16 cellular contexts compared by ENCODE assay signal in the genomic region with DNA sequence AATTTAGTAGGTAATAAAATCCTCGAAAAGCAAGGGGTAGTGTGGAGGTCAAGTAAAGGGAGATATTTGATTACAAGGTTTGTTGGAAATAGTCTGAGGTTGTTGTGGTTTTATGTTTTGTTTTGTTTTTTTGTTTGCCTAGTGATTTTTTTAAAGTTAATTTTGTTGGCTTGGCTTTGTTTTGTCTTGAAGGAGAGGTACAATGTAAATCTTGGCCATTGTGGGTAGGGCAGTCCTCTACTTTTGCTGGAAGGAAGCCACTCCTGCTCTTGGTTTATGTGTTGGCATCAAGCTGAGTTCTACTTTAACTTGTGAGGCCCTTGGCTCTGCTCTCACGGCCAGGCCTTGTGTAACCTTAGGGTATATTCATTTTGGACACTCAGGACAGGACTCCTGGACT. TPM values are rescaled to one million over a fixed set of nuclear protein-coding genes. Genes with fewer than 3 reads are reported as not detected.
DNase-seq lines count a peak whose midpoint lies in the region; ATAC-seq, FAIRE-seq and TF ChIP-seq lines count a peak whose summit lies in the region.
"Had no signal": no experiment of that assay in that cellular context is flagged by ENCODE, and none has a peak within 500 bp of the region (broad histone marks: within the 10 kb centered on the region; RNA-seq: fewer than 3 reads in every experiment).

No MANE protein-coding gene starts in this region.

- H3K36me3 Mint-ChIP-seq in activated CD8-positive, alpha-beta T cell treated with anti-CD3 and anti-CD28 coated beads for 36 hours (ENCODE audit: low read depth), result no peaks in the 10 kb centered on the region

- H3K4me2 ChIP-seq in K562 (ENCODE audit: insufficient read depth, low read length), result peak overlapping the region; percentile 29; the same call in 1 of the 2 replicates
- H3K4me2 ChIP-seq in HepG2 (ENCODE audit: low read depth, low read length), result no peak overlapping the region
- H3K4me2 ChIP-seq: KMS-11 had no signal

- in situ Hi-C loops in K562 (cut with MboI) (no loop called here), HepG2 (cut with HindIII; ENCODE audit: extremely low pct_ligation_motif_present, low pct_unique_long_range_greater_than_20kb) (no loop called here)

- TF ChIP-seq EP300 in K562 (IDR thresholded peaks at IDR 0.05; ENCODE audit: low read length), result no peak
- no peak for TF ChIP-seq EP300 in HepG2 (IDR thresholded peaks at IDR 0.05; ENCODE audit: low read depth in 2 of 2, low read length in 2 of 2)
- TF ChIP-seq EP300 in HepG2 (CRISPR knock-in tag; IDR thresholded peaks at IDR 0.05; ENCODE audit: borderline replicate concordance), result no peak

- ATAC-seq in K562 (no peak), HG03025 (IDR thresholded peaks at IDR 0.05; ENCODE audit: low FRiP score, unreplicated experiment) (no peak), HepG2 (no peak)
- ATAC-seq in activated CD8-positive, alpha-beta T cell treated with anti-CD3 and anti-CD28 coated beads for 36 hours, result no peak

- H3K9me3 ChIP-seq in K562 (replicated peaks; ENCODE audit: control insufficient read depth, insufficient read depth, low read depth, low read length) (no peaks in the 10 kb centered on the region), mesodermal cell (ENCODE audit: control insufficient read depth, low read length) (peaks cover 9% of the 10 kb centered on the region), skeletal muscle tissue (ENCODE audit: control insufficient read depth in 3 of 3, low read length in 3 of 3) (no peaks in the 10 kb centered on the region), HepG2 (ENCODE audit: low read length) (no peaks in the 10 kb centered on the region)

- no peaks in the 10 kb centered on the region for H3K36me3 ChIP-seq in K562 (ENCODE audit: control insufficient read depth, insufficient read depth, low read length)
- peaks cover 34% of the 10 kb centered on the region for H3K36me3 ChIP-seq in mesodermal cell (ENCODE audit: control insufficient read depth, insufficient read depth, low read length)
- H3K36me3 ChIP-seq in skeletal muscle tissue (ENCODE audit: control insufficient read depth in 3 of 3, insufficient read depth in 3 of 3, low read length in 3 of 3), result no peaks in the 10 kb centered on the region
- H3K36me3 ChIP-seq in HepG2 (replicated peaks in 1 of 2; ENCODE audit: control insufficient read depth in 1 of 2, insufficient read depth in 2 of 2, low read length in 2 of 2), result no peaks in the 10 kb centered on the region

- no peak for TF ChIP-seq POLR2A in K562 (conservative IDR thresholded peaks at IDR 0.05)
- TF ChIP-seq POLR2A in HepG2 (IDR thresholded peaks at IDR 0.05; ENCODE audit: insufficient read depth in 1 of 2, low read depth in 2 of 2, low read length in 2 of 2), result no peak

- H2AFZ ChIP-seq in K562 (ENCODE audit: low read depth, low read length) (no peak overlapping the region), HepG2 (ENCODE audit: low read length) (no peak overlapping the region)

- POLR2A ChIA-PET in K562 (lab: Yijun Ruan, JAX) (interaction anchor here (0.6 to 1.0 kb wide), 3 partner anchors 11 to 31 kb away, joined by 3 to 4 read pairs (median 4); no protein-coding TSS in a partner anchor), HepG2 (lab: Yijun Ruan, JAX) (no interaction called here)
- POLR2A ChIA-PET in activated CD8-positive, alpha-beta T cell treated with anti-CD3 and anti-CD28 coated beads for 36 hours (lab: Charles Lee), result interaction anchor here (0.7 kb wide), 1 partner anchor 194 kb away, joined by 3 read pairs; no protein-coding TSS in a partner anchor

- H3K9ac ChIP-seq in K562 (ENCODE audit: insufficient read depth in 1 of 2, low read depth in 2 of 2, low read length in 2 of 2) (0 out of 4 replicates have a peak overlapping the region, but pooled peaks of 1 of the 2 experiments have one; percentile 12), skeletal muscle tissue (ENCODE audit: low read depth in 1 of 3, low read length in 3 of 3) (no peak overlapping the region), HepG2 (ENCODE audit: insufficient read depth, low read depth, low read length) (no peak overlapping the region)
- H3K9ac ChIP-seq: KMS-11 had no signal

- H3K9me3 Mint-ChIP-seq in activated CD8-positive, alpha-beta T cell treated with anti-CD3 and anti-CD28 coated beads for 36 hours, result no peaks in the 10 kb centered on the region
- H3K9me3 Mint-ChIP-seq: central memory CD8-positive, alpha-beta T cell had no signal

- H4K20me1 ChIP-seq in K562 (replicated peaks; ENCODE audit: control insufficient read depth, insufficient read depth, low read length), result peaks cover 9% of the 10 kb centered on the region
- no peaks in the 10 kb centered on the region for H4K20me1 ChIP-seq in HepG2 (ENCODE audit: insufficient read depth, low read length)

- DNase-seq in M059J (ENCODE audit: low read depth) (peak; percentile 87), K562 (ENCODE audit: extremely low read depth in 1 of 4, low spot score in 3 of 4) (no peak), HepG2 (ENCODE audit: low spot score) (no peak)
- no peak for DNase-seq in activated CD8-positive, alpha-beta T cell treated with anti-CD3 and anti-CD28 coated beads for 36 hours
- DNase-seq: activated CD4-positive, alpha-beta T cell treated with anti-CD3 and anti-CD28 coated beads for 4 hours; kidney; NCI-H1417; NCI-H2227 treated with DMSO at 0.1 percent for 48 hours; NK-92 treated with Interleukin-12 subunit alpha and Interleukin-12 subunit beta, amount 100 ng/mL, for 24 hours; Right ventricle myocardium superior had no signal

- TF ChIP-seq RAD21 in K562 (CRISPR knock-in tag; conservative IDR thresholded peaks at IDR 0.05 in 1 of 2, IDR thresholded peaks at IDR 0.05 in 1 of 2) (no peak), HepG2 (CRISPR knock-in tag; IDR thresholded peaks at IDR 0.05) (no peak)

- H3K4me1 ChIP-seq in K562 (replicated peaks in 1 of 2; ENCODE audit: control insufficient read depth in 2 of 2, insufficient read depth in 2 of 2, low read length in 2 of 2), result peaks cover 20 to 55% of the 10 kb centered on the region in 2 experiments
- H3K4me1 ChIP-seq in mesodermal cell (ENCODE audit: control insufficient read depth, insufficient read depth, low read length, poor library complexity, severe bottlenecking), result peaks cover 26% of the 10 kb centered on the region
- H3K4me1 ChIP-seq in skeletal muscle tissue (ENCODE audit: control insufficient read depth in 3 of 3, insufficient read depth in 3 of 3, low read length in 3 of 3), result peaks cover 48 to 73% (median 63%) of the 10 kb centered on the region in 3 donors
- H3K4me1 ChIP-seq in HepG2 (ENCODE audit: insufficient read depth, low read length), result 0 out of 2 replicates have a peak, but pooled peaks cover 5% of the 10 kb centered on the region

- no peaks in the 10 kb centered on the region for H3K9me1 ChIP-seq in K562 (ENCODE audit: control insufficient read depth, insufficient read depth, low read length)

- H3K4me3 ChIP-seq in K562, result no peak overlapping the region
- peak overlapping the region; percentile 96 for H3K4me3 ChIP-seq in mesodermal cell (ENCODE audit: extremely low read depth, insufficient read depth, low read length, poor library complexity, severe bottlenecking)
- peak overlapping the region in 1 of 3 donors; percentile 29 for H3K4me3 ChIP-seq in skeletal muscle tissue (ENCODE audit: low read length in 3 of 3)
- H3K4me3 ChIP-seq in HepG2 (replicated peaks in 1 of 3; ENCODE audit: insufficient read depth in 1 of 3, low read depth in 2 of 3, low read length in 3 of 3), result no peak overlapping the region

- FAIRE-seq in K562 (lab: Jason Lieb, UNC) (no peak), HepG2 (lab: Jason Lieb, UNC) (no peak)
- FAIRE-seq: kidney had no signal

- BruUV-seq in K562 (replicated peaks; lab: Mats Ljungman, UMichigan) (no TSS peak), HepG2 (replicated peaks; lab: Mats Ljungman, UMichigan) (no TSS peak)

- 14% methylated on average over 2 of the region's 2 CpGs for WGBS in K562 (ENCODE audit: insufficient coverage, low coverage, missing lambda C conversion rate)
- 67 to 89% methylated on average over 1 of the region's 2 CpGs for WGBS in mesodermal cell (ENCODE audit: insufficient coverage in 2 of 2), 2 experiments
- 4% methylated on average over 2 of the region's 2 CpGs for WGBS in HepG2 (ENCODE audit: low lambda C conversion rate)

- intact Hi-C loops in K562 (cut with micrococcal nuclease) (no loop called here), HepG2 (cut with micrococcal nuclease; ENCODE audit: unreplicated experiment) (no loop called here)
- intact Hi-C loops in activated CD8-positive, alpha-beta T cell treated with anti-CD3 and anti-CD28 coated beads for 36 hours (cut with micrococcal nuclease), result no loop called here

- H3K4me1 Mint-ChIP-seq in activated CD8-positive, alpha-beta T cell treated with anti-CD3 and anti-CD28 coated beads for 36 hours (ENCODE audit: low read depth), result peaks cover 10% of the 10 kb centered on the region
- H3K4me1 Mint-ChIP-seq: central memory CD8-positive, alpha-beta T cell had no signal

- H3K27ac Mint-ChIP-seq in activated CD8-positive, alpha-beta T cell treated with anti-CD3 and anti-CD28 coated beads for 36 hours, result no peak overlapping the region
- H3K27ac Mint-ChIP-seq: progenitor cell of endocrine pancreas had no signal

- H3K79me2 ChIP-seq in K562 (ENCODE audit: control insufficient read depth, insufficient read depth, low read length), result peaks cover 77% of the 10 kb centered on the region
- H3K79me2 ChIP-seq in HepG2 (ENCODE audit: insufficient read depth, low read length), result no peaks in the 10 kb centered on the region

- no peak overlapping the region for H3K4me3 Mint-ChIP-seq in activated CD8-positive, alpha-beta T cell treated with anti-CD3 and anti-CD28 coated beads for 36 hours
- H3K4me3 Mint-ChIP-seq: central memory CD8-positive, alpha-beta T cell had no signal

- no peak for TF ChIP-seq CTCF in K562 (IDR thresholded peaks at IDR 0.05 in 2 of 3, conservative IDR thresholded peaks at IDR 0.05 in 1 of 3; ENCODE audit: insufficient read depth in 2 of 3, low read depth in 1 of 3, low read length in 3 of 3)
- no peak for TF ChIP-seq CTCF in activated CD8-positive, alpha-beta T cell treated with anti-CD3 and anti-CD28 coated beads for 36 hours (IDR thresholded peaks at IDR 0.05)
- TF ChIP-seq CTCF in HepG2 (CRISPR knock-in tag; IDR thresholded peaks at IDR 0.05), result no peak

- peaks cover 39% of the 10 kb centered on the region for H3K27me3 Mint-ChIP-seq in activated CD8-positive, alpha-beta T cell treated with anti-CD3 and anti-CD28 coated beads for 36 hours
- H3K27me3 Mint-ChIP-seq: progenitor cell of endocrine pancreas had no signal

- no peak overlapping the region for H3K27ac ChIP-seq in K562 (ENCODE audit: extremely low read depth, low read depth, low read length)
- H3K27ac ChIP-seq in mesodermal cell (ENCODE audit: low read depth, low read length, severe bottlenecking), result no peak overlapping the region
- peak overlapping the region; percentile 60 for H3K27ac ChIP-seq in skeletal muscle tissue (ENCODE audit: low read depth, low read length)
- no peak overlapping the region for H3K27ac ChIP-seq in HepG2 (ENCODE audit: extremely low read length, insufficient read depth, low read length)
- H3K27ac ChIP-seq: KMS-11 had no signal

- no peaks in the 10 kb centered on the region; a peak in 1 of 5 replicates for H3K27me3 ChIP-seq in K562 (ENCODE audit: control insufficient read depth in 2 of 2, insufficient read depth in 2 of 2, low read length in 2 of 2)
- H3K27me3 ChIP-seq in skeletal muscle tissue (ENCODE audit: control insufficient read depth in 3 of 3, insufficient read depth in 3 of 3, low read length in 3 of 3), result no peaks in the 10 kb centered on the region
- peaks cover 2 to 37% of the 10 kb centered on the region in 2 experiments for H3K27me3 ChIP-seq in HepG2 (ENCODE audit: control insufficient read depth in 1 of 2, insufficient read depth in 2 of 2, low read length in 2 of 2)

- CTCF ChIA-PET in K562 (lab: Yijun Ruan, JAX; ENCODE audit: low intra/inter-chr PET ratio) (no interaction called here), HepG2 (lab: Yijun Ruan, JAX; ENCODE audit: low intra/inter-chr PET ratio, low total read pairs) (no interaction called here)
- CTCF ChIA-PET in activated CD8-positive, alpha-beta T cell treated with anti-CD3 and anti-CD28 coated beads for 36 hours (lab: Charles Lee), result interaction anchor here (1.6 kb wide), 1 partner anchor 126 kb away, joined by 3 read pairs; no protein-coding TSS in a partner anchor

RNA-seq across cellular contexts. Expression of gene AMOTL1, which starts 3.2 kb away (rescaled TPM):
- total RNA-seq in M059J (2014; rRNA removed; shearing (Covaris generic)), result 12.7 and 18.9 TPM in 2 replicates
- total RNA-seq in K562 (2011; cell fraction: chromatin; rRNA removed; ENCODE audit: low replicate concordance), result 33.3 and 42.6 TPM in 2 replicates
- 17.8 and 18.0 TPM in 2 replicates for total RNA-seq in K562 (2011; cell fraction: nucleolus; rRNA removed)
- total RNA-seq in K562 (2011; cell fraction: nucleoplasm; rRNA removed), result 26.3 and 39.2 TPM in 2 replicates
- 20.9 and 22.1 TPM in 2 replicates for total RNA-seq in K562 (2014; rRNA removed)
- 14.0 and 14.4 TPM in 2 replicates for total RNA-seq in K562 (2014; rRNA removed; fragmentation: Illumina TruSeq; extraction: Trizol)
- total RNA-seq in K562 (2015; rRNA removed; fragmentation: Illumina TruSeq; extraction: Trizol), result 12.8 and 12.9 TPM in 2 replicates
- total RNA-seq in K562 (2021), result 29.9 and 35.4 TPM in 2 replicates
- 2.5 and 16.7 TPM in 2 replicates for polyA plus RNA-seq in K562 (2011; rRNA removed)
- polyA plus RNA-seq in K562 (2011; cell fraction: cytosol; rRNA removed), result 2.0 and 12.2 TPM in 2 replicates
- 3.0 and 21.5 TPM in 2 replicates for polyA plus RNA-seq in K562 (2011; cell fraction: nucleus; rRNA removed)
- 17.9 and 23.2 TPM in 2 replicates for polyA plus RNA-seq in K562 (2012)
- 18.7 and 18.8 TPM in 2 replicates for polyA plus RNA-seq in K562 (2014; fragmentation: Illumina TruSeq; extraction: Trizol)
- polyA plus RNA-seq in K562 (2014; fragmentation: Nextera tagmentation; extraction: Ambion mirVana), result 1 to 10 TPM; 4.0 to 4.7 TPM
- polyA plus RNA-seq in K562 (2014; rRNA removed), result 12.6 and 13.3 TPM in 2 replicates
- 5.5 and 37.5 TPM in 2 replicates for polyA minus RNA-seq in K562 (2011; rRNA and poly(A)+ RNA removed)
- polyA minus RNA-seq in K562 (2011; cell fraction: cytosol; rRNA and poly(A)+ RNA removed), result 3.5 and 21.8 TPM in 2 replicates
- 3.9 and 17.8 TPM in 2 replicates for polyA minus RNA-seq in K562 (2011; cell fraction: nucleus; rRNA and poly(A)+ RNA removed)
- 69.7 TPM for polyA plus RNA-seq in mesodermal cell (2013, experiment 1 of 2)
- polyA plus RNA-seq in mesodermal cell (2013, experiment 2 of 2), result 60.8 TPM
- 79.3 TPM for total RNA-seq in skeletal muscle tissue
- total RNA-seq in activated CD8-positive, alpha-beta T cell treated with anti-CD3 and anti-CD28 coated beads for 36 hours, result 1 to 10 TPM; 1.5 to 1.7 TPM
- 0.20 and 0.24 TPM in 2 replicates for total RNA-seq in HepG2 (2016; rRNA removed; fragmentation: Illumina TruSeq; extraction: Trizol)
- total RNA-seq in HepG2 (2016; cell fraction: cytosol; rRNA removed; fragmentation: Illumina TruSeq; extraction: Trizol; ENCODE audit: low read depth), result under 0.01 TPM in 2 replicates
- total RNA-seq in HepG2 (2016; cell fraction: insoluble cytoplasmic fraction; rRNA removed; fragmentation: Illumina TruSeq; extraction: Trizol), result 0.07 and 0.19 TPM in 2 replicates
- 0.03 TPM in 2 replicates for total RNA-seq in HepG2 (2016; cell fraction: membrane; rRNA removed; fragmentation: Illumina TruSeq; extraction: Trizol)
- total RNA-seq in HepG2 (2016; cell fraction: nucleus; rRNA removed; fragmentation: Illumina TruSeq; extraction: Trizol), result 0.06 and 0.22 TPM in 2 replicates
- 0.01 and 0.03 TPM in 2 replicates for polyA plus RNA-seq in HepG2 (2011; rRNA removed)
- polyA plus RNA-seq in HepG2 (2011; cell fraction: cytosol; rRNA removed), result 0.03 and 0.06 TPM in 2 replicates
- 0.05 TPM in 2 replicates for polyA plus RNA-seq in HepG2 (2011; cell fraction: nucleus; rRNA removed)
- 0.03 TPM in 2 replicates for polyA plus RNA-seq in HepG2 (2012)
- polyA plus RNA-seq in HepG2 (2016; cell fraction: cytosol; fragmentation: Illumina TruSeq; extraction: Trizol; ENCODE audit: low read depth), result not detected in 2 replicates
- 0.04 and 0.26 TPM in 2 replicates for polyA plus RNA-seq in HepG2 (2016; cell fraction: insoluble cytoplasmic fraction; fragmentation: Illumina TruSeq; extraction: Trizol; ENCODE audit: low read depth)
- polyA plus RNA-seq in HepG2 (2016; cell fraction: membrane; fragmentation: Illumina TruSeq; extraction: Trizol; ENCODE audit: low read depth), result 0.02 TPM in 2 replicates
- 0.05 and 0.31 TPM in 2 replicates for polyA plus RNA-seq in HepG2 (2016; cell fraction: nucleus; fragmentation: Illumina TruSeq; extraction: Trizol; ENCODE audit: insufficient read depth, low read depth)
- 0.10 and 17.0 TPM in 2 replicates for polyA minus RNA-seq in HepG2 (2011; rRNA and poly(A)+ RNA removed; ENCODE audit: low replicate concordance)
- polyA minus RNA-seq in HepG2 (2011; cell fraction: cytosol; rRNA and poly(A)+ RNA removed), result 0.10 and 0.53 TPM in 2 replicates
- 0.12 and 0.26 TPM in 2 replicates for polyA minus RNA-seq in HepG2 (2011; cell fraction: nucleus; rRNA and poly(A)+ RNA removed)
